In the genomic region with DNA sequence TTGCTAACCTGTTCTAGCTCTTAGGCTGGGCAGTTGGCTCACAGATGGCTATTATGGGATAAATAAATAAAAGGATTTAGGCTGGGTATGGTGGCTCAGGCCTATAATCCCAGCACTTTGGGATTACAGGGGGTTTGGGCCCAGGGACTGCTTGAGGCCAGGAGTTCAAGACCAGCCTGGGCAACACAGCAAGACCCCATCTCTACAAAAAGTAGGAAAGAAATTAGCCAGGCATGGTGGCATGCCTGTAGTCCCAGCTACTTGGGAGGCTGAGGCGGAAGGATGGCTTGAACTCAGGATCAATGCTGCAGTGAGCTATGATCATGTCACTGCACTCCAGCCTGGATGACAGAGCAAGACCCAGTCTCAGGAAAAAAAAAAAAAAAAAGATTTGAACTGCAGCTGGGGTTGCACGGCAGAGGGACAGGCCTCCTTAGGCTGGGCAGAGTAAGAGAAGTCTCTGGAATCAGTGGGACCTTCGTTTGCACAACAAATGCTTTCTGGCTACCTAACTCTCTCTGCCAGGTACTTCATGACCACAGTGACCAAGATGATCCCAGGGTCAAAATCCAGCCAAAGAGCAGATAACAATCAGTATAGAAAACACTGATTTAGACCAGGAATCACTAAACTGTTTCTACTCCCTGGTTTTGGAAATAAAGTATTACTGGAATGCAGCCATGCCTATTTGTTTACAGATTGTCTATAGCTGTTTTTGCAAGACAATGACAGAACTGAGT, we compare ENCODE assay signal across 1 cellular context.
TF ChIP-seq lines count a peak whose summit lies in the region.

No MANE protein-coding gene starts in this region.

TF ChIP-seq in HepG2, 621 proteins besides CTCF, POLR2A, EP300 and RAD21 (continued from another document and continues in another):
- TF ChIP-seq, protein P1, sequence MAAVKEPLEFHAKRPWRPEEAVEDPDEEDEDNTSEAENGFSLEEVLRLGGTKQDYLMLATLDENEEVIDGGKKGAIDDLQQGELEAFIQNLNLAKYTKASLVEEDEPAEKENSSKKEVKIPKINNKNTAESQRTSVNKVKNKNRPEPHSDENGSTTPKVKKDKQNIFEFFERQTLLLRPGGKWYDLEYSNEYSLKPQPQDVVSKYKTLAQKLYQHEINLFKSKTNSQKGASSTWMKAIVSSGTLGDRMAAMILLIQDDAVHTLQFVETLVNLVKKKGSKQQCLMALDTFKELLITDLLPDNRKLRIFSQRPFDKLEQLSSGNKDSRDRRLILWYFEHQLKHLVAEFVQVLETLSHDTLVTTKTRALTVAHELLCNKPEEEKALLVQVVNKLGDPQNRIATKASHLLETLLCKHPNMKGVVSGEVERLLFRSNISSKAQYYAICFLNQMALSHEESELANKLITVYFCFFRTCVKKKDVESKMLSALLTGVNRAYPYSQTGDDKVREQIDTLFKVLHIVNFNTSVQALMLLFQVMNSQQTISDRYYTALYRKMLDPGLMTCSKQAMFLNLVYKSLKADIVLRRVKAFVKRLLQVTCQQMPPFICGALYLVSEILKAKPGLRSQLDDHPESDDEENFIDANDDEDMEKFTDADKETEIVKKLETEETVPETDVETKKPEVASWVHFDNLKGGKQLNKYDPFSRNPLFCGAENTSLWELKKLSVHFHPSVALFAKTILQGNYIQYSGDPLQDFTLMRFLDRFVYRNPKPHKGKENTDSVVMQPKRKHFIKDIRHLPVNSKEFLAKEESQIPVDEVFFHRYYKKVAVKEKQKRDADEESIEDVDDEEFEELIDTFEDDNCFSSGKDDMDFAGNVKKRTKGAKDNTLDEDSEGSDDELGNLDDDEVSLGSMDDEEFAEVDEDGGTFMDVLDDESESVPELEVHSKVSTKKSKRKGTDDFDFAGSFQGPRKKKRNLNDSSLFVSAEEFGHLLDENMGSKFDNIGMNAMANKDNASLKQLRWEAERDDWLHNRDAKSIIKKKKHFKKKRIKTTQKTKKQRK (IDR thresholded peaks at IDR 0.05; ENCODE audit: low read length): no peak
- TF ChIP-seq ZNF574 (CRISPR knock-in tag; IDR thresholded peaks at IDR 0.05) (no peak), ZNF446 (CRISPR knock-in tag; IDR thresholded peaks at IDR 0.05) (no peak), ZKSCAN8 (CRISPR knock-in tag; IDR thresholded peaks at IDR 0.05; ENCODE audit: borderline replicate concordance) (0 out of 2 replicates have a peak, but pooled peaks have one; percentile 30), ZNF292 (CRISPR knock-in tag; IDR thresholded peaks at IDR 0.05; ENCODE audit: borderline replicate concordance, low read depth) (peak; percentile 24; the same call in 1 of the 2 replicates), ZNF281 (CRISPR knock-in tag; IDR thresholded peaks at IDR 0.05; ENCODE audit: borderline replicate concordance) (no peak), SIN3A (IDR thresholded peaks at IDR 0.05; ENCODE audit: borderline replicate concordance, low read depth, low read length) (0 out of 2 replicates have a peak, but pooled peaks have one; percentile 16), PCBP1 (IDR thresholded peaks at IDR 0.05; ENCODE audit: borderline replicate concordance, low read depth, low read length) (no peak), SNAPC2 (CRISPR knock-in tag; IDR thresholded peaks at IDR 0.05) (no peak), ATF7 (IDR thresholded peaks at IDR 0.05) (no peak), ATF7 (CRISPR knock-in tag; IDR thresholded peaks at IDR 0.05) (no peak), RXRB (CRISPR knock-in tag; IDR thresholded peaks at IDR 0.05; ENCODE audit: borderline replicate concordance) (peak; percentile 33; the same call in 1 of the 2 replicates), SRY (CRISPR knock-in tag; IDR thresholded peaks at IDR 0.05) (no peak), PAXIP1 (CRISPR knock-in tag; conservative IDR thresholded peaks at IDR 0.05) (peak; percentile 67), MAF1 (CRISPR knock-in tag; IDR thresholded peaks at IDR 0.05; ENCODE audit: borderline replicate concordance) (no peak), SOX5 (CRISPR knock-in tag; IDR thresholded peaks at IDR 0.05; ENCODE audit: borderline replicate concordance) (peak; percentile 56; the same call in 1 of the 2 replicates), ZNF749 (CRISPR knock-in tag; IDR thresholded peaks at IDR 0.05; ENCODE audit: borderline replicate concordance) (no peak), CC2D1A (CRISPR knock-in tag; IDR thresholded peaks at IDR 0.05) (no peak), MED1 (CRISPR knock-in tag; IDR thresholded peaks at IDR 0.05) (peak; percentile 24; the same call in 1 of the 2 replicates), SMC3 (IDR thresholded peaks at IDR 0.05; ENCODE audit: low read length) (0 out of 2 replicates have a peak, but pooled peaks have one; percentile 2), SUZ12 (IDR thresholded peaks at IDR 0.05; ENCODE audit: low read depth, low read length) (no peak), SMAD9 (CRISPR knock-in tag; IDR thresholded peaks at IDR 0.05) (no peak), SOX13 (IDR thresholded peaks at IDR 0.05) (no peak), SOX13 (CRISPR knock-in tag; conservative IDR thresholded peaks at IDR 0.05 in 1 of 2, IDR thresholded peaks at IDR 0.05 in 1 of 2) (peak in 1 of 2 experiments; percentile 34; a peak in 1 of 4 replicates), ZNF484 (CRISPR knock-in tag; IDR thresholded peaks at IDR 0.05; ENCODE audit: borderline replicate concordance, low read depth) (no peak), E2F1 (CRISPR knock-in tag; IDR thresholded peaks at IDR 0.05) (no peak), TCF7L2 (IDR thresholded peaks at IDR 0.05; ENCODE audit: low read depth, low read length) (no peak), ZNF510 (CRISPR knock-in tag; IDR thresholded peaks at IDR 0.05; ENCODE audit: low read depth) (no peak), MIXL1 (CRISPR knock-in tag; IDR thresholded peaks at IDR 0.05) (0 out of 2 replicates have a peak, but pooled peaks have one; percentile 35), ZNF205 (CRISPR knock-in tag; IDR thresholded peaks at IDR 0.05) (no peak), SP4 (CRISPR knock-in tag; IDR thresholded peaks at IDR 0.05) (no peak), GZF1 (CRISPR knock-in tag; IDR thresholded peaks at IDR 0.05) (0 out of 2 replicates have a peak, but pooled peaks have one; percentile 36)
- TF ChIP-seq, protein P2, sequence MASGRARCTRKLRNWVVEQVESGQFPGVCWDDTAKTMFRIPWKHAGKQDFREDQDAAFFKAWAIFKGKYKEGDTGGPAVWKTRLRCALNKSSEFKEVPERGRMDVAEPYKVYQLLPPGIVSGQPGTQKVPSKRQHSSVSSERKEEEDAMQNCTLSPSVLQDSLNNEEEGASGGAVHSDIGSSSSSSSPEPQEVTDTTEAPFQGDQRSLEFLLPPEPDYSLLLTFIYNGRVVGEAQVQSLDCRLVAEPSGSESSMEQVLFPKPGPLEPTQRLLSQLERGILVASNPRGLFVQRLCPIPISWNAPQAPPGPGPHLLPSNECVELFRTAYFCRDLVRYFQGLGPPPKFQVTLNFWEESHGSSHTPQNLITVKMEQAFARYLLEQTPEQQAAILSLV (CRISPR knock-in tag; IDR thresholded peaks at IDR 0.05; ENCODE audit: borderline replicate concordance): no peak
- TF ChIP-seq, protein P3, sequence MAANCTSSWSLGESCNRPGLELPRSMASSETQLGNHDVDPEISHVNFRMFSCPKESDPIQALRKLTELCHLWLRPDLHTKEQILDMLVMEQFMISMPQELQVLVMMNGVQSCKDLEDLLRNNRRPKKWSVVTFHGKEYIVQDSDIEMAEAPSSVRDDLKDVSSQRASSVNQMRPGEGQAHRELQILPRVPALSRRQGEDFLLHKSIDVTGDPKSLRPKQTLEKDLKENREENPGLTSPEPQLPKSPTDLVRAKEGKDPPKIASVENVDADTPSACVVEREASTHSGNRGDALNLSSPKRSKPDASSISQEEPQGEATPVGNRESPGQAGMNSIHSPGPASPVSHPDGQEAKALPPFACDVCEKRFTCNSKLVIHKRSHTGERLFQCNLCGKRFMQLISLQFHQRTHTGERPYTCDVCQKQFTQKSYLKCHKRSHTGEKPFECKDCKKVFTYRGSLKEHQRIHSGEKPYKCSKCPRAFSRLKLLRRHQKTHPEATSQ (CRISPR knock-in tag; IDR thresholded peaks at IDR 0.05; ENCODE audit: borderline replicate concordance): no peak
- TF ChIP-seq, protein P4, sequence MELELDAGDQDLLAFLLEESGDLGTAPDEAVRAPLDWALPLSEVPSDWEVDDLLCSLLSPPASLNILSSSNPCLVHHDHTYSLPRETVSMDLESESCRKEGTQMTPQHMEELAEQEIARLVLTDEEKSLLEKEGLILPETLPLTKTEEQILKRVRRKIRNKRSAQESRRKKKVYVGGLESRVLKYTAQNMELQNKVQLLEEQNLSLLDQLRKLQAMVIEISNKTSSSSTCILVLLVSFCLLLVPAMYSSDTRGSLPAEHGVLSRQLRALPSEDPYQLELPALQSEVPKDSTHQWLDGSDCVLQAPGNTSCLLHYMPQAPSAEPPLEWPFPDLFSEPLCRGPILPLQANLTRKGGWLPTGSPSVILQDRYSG (CRISPR knock-in tag; IDR thresholded peaks at IDR 0.05): no peak
- TF ChIP-seq, protein P5, sequence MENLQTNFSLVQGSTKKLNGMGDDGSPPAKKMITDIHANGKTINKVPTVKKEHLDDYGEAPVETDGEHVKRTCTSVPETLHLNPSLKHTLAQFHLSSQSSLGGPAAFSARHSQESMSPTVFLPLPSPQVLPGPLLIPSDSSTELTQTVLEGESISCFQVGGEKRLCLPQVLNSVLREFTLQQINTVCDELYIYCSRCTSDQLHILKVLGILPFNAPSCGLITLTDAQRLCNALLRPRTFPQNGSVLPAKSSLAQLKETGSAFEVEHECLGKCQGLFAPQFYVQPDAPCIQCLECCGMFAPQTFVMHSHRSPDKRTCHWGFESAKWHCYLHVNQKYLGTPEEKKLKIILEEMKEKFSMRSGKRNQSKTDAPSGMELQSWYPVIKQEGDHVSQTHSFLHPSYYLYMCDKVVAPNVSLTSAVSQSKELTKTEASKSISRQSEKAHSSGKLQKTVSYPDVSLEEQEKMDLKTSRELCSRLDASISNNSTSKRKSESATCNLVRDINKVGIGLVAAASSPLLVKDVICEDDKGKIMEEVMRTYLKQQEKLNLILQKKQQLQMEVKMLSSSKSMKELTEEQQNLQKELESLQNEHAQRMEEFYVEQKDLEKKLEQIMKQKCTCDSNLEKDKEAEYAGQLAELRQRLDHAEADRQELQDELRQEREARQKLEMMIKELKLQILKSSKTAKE (CRISPR knock-in tag; IDR thresholded peaks at IDR 0.05; ENCODE audit: borderline replicate concordance): no peak
